In the genomic region with DNA sequence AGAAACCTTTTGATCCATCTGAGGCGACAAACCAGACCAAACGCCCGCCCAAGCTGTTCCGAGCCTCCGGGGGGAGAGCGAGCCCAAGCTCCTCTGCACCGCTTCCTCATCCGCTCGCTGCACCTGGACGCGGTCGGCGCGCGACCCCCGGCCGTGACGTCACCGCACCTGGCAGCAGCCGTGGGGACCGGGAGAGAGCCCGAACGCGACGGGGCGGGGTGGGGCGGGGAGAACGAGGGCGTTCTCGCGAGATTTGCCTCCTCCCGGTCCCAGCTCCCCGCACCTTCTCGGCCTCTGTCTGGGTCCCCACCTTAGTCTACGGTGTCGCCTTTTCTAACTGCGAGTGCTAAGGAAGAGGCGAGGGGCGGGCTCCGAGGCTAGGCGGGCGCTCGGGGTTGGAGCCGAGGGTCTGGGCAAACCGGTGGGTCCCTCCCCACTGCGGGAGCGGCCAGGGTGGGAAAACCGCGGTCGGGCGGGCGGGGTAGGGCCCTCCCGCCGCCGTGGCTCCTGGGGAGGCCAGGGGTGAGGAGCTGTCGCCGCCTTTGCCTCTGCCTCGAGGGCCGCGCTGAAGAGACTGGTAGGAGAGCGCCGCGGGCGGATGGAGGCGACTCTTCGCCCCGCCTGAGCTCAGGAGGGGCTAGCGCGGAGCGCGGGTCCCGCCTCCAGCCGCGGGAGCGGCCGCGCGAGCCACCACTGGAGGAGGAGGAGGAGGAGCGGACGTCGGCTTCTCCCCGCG, we compare ENCODE assay signal across 1 cellular context.
A peak's percentile ranks its signal among the peaks of the same experiment; 100 is the strongest.
TF ChIP-seq lines count a peak whose summit lies in the region.

A gene with protein sequence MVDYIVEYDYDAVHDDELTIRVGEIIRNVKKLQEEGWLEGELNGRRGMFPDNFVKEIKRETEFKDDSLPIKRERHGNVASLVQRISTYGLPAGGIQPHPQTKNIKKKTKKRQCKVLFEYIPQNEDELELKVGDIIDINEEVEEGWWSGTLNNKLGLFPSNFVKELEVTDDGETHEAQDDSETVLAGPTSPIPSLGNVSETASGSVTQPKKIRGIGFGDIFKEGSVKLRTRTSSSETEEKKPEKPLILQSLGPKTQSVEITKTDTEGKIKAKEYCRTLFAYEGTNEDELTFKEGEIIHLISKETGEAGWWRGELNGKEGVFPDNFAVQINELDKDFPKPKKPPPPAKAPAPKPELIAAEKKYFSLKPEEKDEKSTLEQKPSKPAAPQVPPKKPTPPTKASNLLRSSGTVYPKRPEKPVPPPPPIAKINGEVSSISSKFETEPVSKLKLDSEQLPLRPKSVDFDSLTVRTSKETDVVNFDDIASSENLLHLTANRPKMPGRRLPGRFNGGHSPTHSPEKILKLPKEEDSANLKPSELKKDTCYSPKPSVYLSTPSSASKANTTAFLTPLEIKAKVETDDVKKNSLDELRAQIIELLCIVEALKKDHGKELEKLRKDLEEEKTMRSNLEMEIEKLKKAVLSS (plus strand): TSS at position 293 of the 736 bp plus-strand sequence. CDS start 456 bp downstream, outside the sequence.

TF ChIP-seq in HepG2, 621 proteins besides CTCF, POLR2A, EP300 and RAD21 (continued from another document and continues in another):
- TF ChIP-seq, protein P1, sequence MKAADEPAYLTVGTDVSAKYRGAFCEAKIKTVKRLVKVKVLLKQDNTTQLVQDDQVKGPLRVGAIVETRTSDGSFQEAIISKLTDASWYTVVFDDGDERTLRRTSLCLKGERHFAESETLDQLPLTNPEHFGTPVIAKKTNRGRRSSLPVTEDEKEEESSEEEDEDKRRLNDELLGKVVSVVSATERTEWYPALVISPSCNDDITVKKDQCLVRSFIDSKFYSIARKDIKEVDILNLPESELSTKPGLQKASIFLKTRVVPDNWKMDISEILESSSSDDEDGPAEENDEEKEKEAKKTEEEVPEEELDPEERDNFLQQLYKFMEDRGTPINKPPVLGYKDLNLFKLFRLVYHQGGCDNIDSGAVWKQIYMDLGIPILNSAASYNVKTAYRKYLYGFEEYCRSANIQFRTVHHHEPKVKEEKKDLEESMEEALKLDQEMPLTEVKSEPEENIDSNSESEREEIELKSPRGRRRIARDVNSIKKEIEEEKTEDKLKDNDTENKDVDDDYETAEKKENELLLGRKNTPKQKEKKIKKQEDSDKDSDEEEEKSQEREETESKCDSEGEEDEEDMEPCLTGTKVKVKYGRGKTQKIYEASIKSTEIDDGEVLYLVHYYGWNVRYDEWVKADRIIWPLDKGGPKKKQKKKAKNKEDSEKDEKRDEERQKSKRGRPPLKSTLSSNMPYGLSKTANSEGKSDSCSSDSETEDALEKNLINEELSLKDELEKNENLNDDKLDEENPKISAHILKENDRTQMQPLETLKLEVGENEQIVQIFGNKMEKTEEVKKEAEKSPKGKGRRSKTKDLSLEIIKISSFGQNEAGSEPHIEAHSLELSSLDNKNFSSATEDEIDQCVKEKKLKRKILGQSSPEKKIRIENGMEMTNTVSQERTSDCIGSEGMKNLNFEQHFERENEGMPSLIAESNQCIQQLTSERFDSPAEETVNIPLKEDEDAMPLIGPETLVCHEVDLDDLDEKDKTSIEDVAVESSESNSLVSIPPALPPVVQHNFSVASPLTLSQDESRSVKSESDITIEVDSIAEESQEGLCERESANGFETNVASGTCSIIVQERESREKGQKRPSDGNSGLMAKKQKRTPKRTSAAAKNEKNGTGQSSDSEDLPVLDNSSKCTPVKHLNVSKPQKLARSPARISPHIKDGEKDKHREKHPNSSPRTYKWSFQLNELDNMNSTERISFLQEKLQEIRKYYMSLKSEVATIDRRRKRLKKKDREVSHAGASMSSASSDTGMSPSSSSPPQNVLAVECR (CRISPR knock-in tag; IDR thresholded peaks at IDR 0.05; ENCODE audit: borderline replicate concordance) = peak; percentile 84
- TF ChIP-seq THYN1 (CRISPR knock-in tag; IDR thresholded peaks at IDR 0.05; ENCODE audit: borderline replicate concordance, low read depth) = no peak
- TF ChIP-seq KDM1A (CRISPR knock-in tag; IDR thresholded peaks at IDR 0.05) = peak; percentile 38; the same call in 1 of the 2 replicates
- no peak for TF ChIP-seq JARID2 (CRISPR knock-in tag; IDR thresholded peaks at IDR 0.05; ENCODE audit: insufficient replicate concordance)
- peak; percentile 17; the same call in 1 of the 2 replicates for TF ChIP-seq TGIF2 (CRISPR knock-in tag; IDR thresholded peaks at IDR 0.05)
- TF ChIP-seq, protein P2, sequence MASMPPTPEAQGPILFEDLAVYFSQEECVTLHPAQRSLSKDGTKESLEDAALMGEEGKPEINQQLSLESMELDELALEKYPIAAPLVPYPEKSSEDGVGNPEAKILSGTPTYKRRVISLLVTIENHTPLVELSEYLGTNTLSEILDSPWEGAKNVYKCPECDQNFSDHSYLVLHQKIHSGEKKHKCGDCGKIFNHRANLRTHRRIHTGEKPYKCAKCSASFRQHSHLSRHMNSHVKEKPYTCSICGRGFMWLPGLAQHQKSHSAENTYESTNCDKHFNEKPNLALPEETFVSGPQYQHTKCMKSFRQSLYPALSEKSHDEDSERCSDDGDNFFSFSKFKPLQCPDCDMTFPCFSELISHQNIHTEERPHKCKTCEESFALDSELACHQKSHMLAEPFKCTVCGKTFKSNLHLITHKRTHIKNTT (CRISPR knock-in tag; IDR thresholded peaks at IDR 0.05) = no peak
- peak; percentile 80 for TF ChIP-seq PCBP1 (IDR thresholded peaks at IDR 0.05; ENCODE audit: borderline replicate concordance, low read depth, low read length)
- no peak for TF ChIP-seq SOX13 (IDR thresholded peaks at IDR 0.05)
- TF ChIP-seq SOX13 (CRISPR knock-in tag; conservative IDR thresholded peaks at IDR 0.05 in 1 of 2, IDR thresholded peaks at IDR 0.05 in 1 of 2) = peak in 1 of 2 experiments; percentile 11; a peak in 1 of 4 replicates
- TF ChIP-seq, protein P3, sequence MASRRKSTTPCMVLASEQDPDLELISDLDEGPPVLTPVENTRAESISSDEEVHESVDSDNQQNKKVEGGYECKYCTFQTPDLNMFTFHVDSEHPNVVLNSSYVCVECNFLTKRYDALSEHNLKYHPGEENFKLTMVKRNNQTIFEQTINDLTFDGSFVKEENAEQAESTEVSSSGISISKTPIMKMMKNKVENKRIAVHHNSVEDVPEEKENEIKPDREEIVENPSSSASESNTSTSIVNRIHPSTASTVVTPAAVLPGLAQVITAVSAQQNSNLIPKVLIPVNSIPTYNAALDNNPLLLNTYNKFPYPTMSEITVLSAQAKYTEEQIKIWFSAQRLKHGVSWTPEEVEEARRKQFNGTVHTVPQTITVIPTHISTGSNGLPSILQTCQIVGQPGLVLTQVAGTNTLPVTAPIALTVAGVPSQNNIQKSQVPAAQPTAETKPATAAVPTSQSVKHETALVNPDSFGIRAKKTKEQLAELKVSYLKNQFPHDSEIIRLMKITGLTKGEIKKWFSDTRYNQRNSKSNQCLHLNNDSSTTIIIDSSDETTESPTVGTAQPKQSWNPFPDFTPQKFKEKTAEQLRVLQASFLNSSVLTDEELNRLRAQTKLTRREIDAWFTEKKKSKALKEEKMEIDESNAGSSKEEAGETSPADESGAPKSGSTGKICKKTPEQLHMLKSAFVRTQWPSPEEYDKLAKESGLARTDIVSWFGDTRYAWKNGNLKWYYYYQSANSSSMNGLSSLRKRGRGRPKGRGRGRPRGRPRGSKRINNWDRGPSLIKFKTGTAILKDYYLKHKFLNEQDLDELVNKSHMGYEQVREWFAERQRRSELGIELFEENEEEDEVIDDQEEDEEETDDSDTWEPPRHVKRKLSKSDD (CRISPR knock-in tag; IDR thresholded peaks at IDR 0.05; ENCODE audit: low read depth) = peak; percentile 78; the same call in 1 of the 2 replicates
- TF ChIP-seq YEATS2 (CRISPR knock-in tag; IDR thresholded peaks at IDR 0.05; ENCODE audit: borderline replicate concordance) = peak; percentile 92
- peak; percentile 36; the same call in 1 of the 2 replicates for TF ChIP-seq AHR (CRISPR knock-in tag; IDR thresholded peaks at IDR 0.05)
- no peak; the same call in 1 of the 2 replicates for TF ChIP-seq KLF13 (CRISPR knock-in tag; IDR thresholded peaks at IDR 0.05)
- TF ChIP-seq, protein P4, sequence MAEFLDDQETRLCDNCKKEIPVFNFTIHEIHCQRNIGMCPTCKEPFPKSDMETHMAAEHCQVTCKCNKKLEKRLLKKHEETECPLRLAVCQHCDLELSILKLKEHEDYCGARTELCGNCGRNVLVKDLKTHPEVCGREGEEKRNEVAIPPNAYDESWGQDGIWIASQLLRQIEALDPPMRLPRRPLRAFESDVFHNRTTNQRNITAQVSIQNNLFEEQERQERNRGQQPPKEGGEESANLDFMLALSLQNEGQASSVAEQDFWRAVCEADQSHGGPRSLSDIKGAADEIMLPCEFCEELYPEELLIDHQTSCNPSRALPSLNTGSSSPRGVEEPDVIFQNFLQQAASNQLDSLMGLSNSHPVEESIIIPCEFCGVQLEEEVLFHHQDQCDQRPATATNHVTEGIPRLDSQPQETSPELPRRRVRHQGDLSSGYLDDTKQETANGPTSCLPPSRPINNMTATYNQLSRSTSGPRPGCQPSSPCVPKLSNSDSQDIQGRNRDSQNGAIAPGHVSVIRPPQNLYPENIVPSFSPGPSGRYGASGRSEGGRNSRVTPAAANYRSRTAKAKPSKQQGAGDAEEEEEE (CRISPR knock-in tag; IDR thresholded peaks at IDR 0.05; ENCODE audit: borderline replicate concordance) = no peak
- TF ChIP-seq MZF1 (CRISPR knock-in tag; IDR thresholded peaks at IDR 0.05; ENCODE audit: borderline replicate concordance) = no peak
- peak; percentile 55; the same call in 1 of the 2 replicates for TF ChIP-seq MXD4 (CRISPR knock-in tag; IDR thresholded peaks at IDR 0.05)
- TF ChIP-seq ZSCAN31 (CRISPR knock-in tag; IDR thresholded peaks at IDR 0.05; ENCODE audit: low read depth) = peak; percentile 91
- TF ChIP-seq, protein P5, sequence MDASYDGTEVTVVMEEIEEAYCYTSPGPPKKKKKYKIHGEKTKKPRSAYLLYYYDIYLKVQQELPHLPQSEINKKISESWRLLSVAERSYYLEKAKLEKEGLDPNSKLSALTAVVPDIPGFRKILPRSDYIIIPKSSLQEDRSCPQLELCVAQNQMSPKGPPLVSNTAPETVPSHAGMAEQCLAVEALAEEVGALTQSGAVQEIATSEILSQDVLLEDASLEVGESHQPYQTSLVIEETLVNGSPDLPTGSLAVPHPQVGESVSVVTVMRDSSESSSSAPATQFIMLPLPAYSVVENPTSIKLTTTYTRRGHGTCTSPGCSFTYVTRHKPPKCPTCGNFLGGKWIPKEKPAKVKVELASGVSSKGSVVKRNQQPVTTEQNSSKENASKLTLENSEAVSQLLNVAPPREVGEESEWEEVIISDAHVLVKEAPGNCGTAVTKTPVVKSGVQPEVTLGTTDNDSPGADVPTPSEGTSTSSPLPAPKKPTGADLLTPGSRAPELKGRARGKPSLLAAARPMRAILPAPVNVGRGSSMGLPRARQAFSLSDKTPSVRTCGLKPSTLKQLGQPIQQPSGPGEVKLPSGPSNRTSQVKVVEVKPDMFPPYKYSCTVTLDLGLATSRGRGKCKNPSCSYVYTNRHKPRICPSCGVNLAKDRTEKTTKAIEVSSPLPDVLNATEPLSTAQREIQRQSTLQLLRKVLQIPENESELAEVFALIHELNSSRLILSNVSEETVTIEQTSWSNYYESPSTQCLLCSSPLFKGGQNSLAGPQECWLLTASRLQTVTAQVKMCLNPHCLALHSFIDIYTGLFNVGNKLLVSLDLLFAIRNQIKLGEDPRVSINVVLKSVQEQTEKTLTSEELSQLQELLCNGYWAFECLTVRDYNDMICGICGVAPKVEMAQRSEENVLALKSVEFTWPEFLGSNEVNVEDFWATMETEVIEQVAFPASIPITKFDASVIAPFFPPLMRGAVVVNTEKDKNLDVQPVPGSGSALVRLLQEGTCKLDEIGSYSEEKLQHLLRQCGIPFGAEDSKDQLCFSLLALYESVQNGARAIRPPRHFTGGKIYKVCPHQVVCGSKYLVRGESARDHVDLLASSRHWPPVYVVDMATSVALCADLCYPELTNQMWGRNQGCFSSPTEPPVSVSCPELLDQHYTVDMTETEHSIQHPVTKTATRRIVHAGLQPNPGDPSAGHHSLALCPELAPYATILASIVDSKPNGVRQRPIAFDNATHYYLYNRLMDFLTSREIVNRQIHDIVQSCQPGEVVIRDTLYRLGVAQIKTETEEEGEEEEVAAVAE (CRISPR knock-in tag; IDR thresholded peaks at IDR 0.05; ENCODE audit: borderline replicate concordance) = peak; percentile 31; the same call in 1 of the 2 replicates
- TF ChIP-seq CREB1 (IDR thresholded peaks at IDR 0.05) = peak; percentile 99
- peak; percentile 95 for TF ChIP-seq CREB1 (CRISPR knock-in tag; IDR thresholded peaks at IDR 0.05)
- TF ChIP-seq, protein P6, sequence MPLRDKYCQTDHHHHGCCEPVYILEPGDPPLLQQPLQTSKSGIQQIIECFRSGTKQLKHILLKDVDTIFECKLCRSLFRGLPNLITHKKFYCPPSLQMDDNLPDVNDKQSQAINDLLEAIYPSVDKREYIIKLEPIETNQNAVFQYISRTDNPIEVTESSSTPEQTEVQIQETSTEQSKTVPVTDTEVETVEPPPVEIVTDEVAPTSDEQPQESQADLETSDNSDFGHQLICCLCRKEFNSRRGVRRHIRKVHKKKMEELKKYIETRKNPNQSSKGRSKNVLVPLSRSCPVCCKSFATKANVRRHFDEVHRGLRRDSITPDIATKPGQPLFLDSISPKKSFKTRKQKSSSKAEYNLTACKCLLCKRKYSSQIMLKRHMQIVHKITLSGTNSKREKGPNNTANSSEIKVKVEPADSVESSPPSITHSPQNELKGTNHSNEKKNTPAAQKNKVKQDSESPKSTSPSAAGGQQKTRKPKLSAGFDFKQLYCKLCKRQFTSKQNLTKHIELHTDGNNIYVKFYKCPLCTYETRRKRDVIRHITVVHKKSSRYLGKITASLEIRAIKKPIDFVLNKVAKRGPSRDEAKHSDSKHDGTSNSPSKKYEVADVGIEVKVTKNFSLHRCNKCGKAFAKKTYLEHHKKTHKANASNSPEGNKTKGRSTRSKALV (CRISPR knock-in tag; IDR thresholded peaks at IDR 0.05) = peak; percentile 52; the same call in 1 of the 2 replicates
- TF ChIP-seq, protein P7, sequence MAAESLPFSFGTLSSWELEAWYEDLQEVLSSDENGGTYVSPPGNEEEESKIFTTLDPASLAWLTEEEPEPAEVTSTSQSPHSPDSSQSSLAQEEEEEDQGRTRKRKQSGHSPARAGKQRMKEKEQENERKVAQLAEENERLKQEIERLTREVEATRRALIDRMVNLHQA (CRISPR knock-in tag; IDR thresholded peaks at IDR 0.05) = no peak
- no peak for TF ChIP-seq ZNF629 (CRISPR knock-in tag; conservative IDR thresholded peaks at IDR 0.05)
- peak; percentile 98 for TF ChIP-seq ZBTB7A (CRISPR knock-in tag; IDR thresholded peaks at IDR 0.05)
- TF ChIP-seq ZFP37 (CRISPR knock-in tag; IDR thresholded peaks at IDR 0.05; ENCODE audit: borderline replicate concordance) = 0 out of 2 replicates have a peak, but pooled peaks have one; percentile 68
- TF ChIP-seq NFATC3 (CRISPR knock-in tag; IDR thresholded peaks at IDR 0.05) = no peak; the same call in 1 of the 2 replicates
- peak; percentile 48; the same call in 1 of the 2 replicates for TF ChIP-seq SOX5 (CRISPR knock-in tag; IDR thresholded peaks at IDR 0.05; ENCODE audit: borderline replicate concordance)
- TF ChIP-seq, protein P8, sequence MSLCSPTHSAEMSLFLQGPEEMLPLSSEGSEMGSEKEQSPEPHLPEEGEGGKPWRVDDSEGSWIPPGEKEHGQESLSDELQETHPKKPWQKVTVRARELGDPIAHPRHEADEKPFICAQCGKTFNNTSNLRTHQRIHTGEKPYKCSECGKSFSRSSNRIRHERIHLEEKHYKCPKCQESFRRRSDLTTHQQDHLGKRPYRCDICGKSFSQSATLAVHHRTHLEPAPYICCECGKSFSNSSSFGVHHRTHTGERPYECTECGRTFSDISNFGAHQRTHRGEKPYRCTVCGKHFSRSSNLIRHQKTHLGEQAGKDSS (CRISPR knock-in tag; IDR thresholded peaks at IDR 0.05; ENCODE audit: borderline replicate concordance, low read depth) = 0 out of 2 replicates have a peak, but pooled peaks have one; percentile 22
- 0 out of 2 replicates have a peak, but pooled peaks have one; percentile 24 for TF ChIP-seq ETV5 (CRISPR knock-in tag; IDR thresholded peaks at IDR 0.05; ENCODE audit: borderline replicate concordance)
- TF ChIP-seq SIN3B (IDR thresholded peaks at IDR 0.05; ENCODE audit: low read length) = no peak; the same call in 1 of the 2 replicates
